In the genomic region with DNA sequence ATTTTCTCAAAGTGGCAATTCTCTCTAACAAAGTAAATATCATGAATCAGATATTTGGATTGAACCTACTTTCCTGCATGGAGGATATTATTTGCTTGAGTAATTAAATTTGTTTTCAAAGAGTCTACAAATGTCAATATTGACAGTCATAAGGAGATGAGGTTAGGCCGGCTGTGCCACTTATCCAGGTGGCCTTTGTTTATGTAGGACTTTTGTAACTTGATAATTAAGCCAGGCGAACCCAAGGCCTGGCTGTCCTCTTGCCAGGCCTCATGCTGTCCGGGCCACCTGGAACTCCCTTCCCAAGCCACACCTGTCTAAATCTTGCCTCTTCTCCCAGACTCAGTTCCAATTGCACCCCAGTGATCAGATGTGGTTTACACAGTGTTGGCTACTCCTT, we compare ENCODE assay signal across 1 cellular context.
TF ChIP-seq lines count a peak whose summit lies in the region.

No MANE protein-coding gene starts in this region.

TF ChIP-seq in WTC11, 78 proteins besides CTCF, POLR2A, EP300 and RAD21 (continued from another document):
- TF ChIP-seq, protein P1, sequence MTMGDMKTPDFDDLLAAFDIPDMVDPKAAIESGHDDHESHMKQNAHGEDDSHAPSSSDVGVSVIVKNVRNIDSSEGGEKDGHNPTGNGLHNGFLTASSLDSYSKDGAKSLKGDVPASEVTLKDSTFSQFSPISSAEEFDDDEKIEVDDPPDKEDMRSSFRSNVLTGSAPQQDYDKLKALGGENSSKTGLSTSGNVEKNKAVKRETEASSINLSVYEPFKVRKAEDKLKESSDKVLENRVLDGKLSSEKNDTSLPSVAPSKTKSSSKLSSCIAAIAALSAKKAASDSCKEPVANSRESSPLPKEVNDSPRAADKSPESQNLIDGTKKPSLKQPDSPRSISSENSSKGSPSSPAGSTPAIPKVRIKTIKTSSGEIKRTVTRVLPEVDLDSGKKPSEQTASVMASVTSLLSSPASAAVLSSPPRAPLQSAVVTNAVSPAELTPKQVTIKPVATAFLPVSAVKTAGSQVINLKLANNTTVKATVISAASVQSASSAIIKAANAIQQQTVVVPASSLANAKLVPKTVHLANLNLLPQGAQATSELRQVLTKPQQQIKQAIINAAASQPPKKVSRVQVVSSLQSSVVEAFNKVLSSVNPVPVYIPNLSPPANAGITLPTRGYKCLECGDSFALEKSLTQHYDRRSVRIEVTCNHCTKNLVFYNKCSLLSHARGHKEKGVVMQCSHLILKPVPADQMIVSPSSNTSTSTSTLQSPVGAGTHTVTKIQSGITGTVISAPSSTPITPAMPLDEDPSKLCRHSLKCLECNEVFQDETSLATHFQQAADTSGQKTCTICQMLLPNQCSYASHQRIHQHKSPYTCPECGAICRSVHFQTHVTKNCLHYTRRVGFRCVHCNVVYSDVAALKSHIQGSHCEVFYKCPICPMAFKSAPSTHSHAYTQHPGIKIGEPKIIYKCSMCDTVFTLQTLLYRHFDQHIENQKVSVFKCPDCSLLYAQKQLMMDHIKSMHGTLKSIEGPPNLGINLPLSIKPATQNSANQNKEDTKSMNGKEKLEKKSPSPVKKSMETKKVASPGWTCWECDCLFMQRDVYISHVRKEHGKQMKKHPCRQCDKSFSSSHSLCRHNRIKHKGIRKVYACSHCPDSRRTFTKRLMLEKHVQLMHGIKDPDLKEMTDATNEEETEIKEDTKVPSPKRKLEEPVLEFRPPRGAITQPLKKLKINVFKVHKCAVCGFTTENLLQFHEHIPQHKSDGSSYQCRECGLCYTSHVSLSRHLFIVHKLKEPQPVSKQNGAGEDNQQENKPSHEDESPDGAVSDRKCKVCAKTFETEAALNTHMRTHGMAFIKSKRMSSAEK (CRISPR knock-in tag; IDR thresholded peaks at IDR 0.05; ENCODE audit: borderline replicate concordance) = no peak
- TF ChIP-seq, protein P2, sequence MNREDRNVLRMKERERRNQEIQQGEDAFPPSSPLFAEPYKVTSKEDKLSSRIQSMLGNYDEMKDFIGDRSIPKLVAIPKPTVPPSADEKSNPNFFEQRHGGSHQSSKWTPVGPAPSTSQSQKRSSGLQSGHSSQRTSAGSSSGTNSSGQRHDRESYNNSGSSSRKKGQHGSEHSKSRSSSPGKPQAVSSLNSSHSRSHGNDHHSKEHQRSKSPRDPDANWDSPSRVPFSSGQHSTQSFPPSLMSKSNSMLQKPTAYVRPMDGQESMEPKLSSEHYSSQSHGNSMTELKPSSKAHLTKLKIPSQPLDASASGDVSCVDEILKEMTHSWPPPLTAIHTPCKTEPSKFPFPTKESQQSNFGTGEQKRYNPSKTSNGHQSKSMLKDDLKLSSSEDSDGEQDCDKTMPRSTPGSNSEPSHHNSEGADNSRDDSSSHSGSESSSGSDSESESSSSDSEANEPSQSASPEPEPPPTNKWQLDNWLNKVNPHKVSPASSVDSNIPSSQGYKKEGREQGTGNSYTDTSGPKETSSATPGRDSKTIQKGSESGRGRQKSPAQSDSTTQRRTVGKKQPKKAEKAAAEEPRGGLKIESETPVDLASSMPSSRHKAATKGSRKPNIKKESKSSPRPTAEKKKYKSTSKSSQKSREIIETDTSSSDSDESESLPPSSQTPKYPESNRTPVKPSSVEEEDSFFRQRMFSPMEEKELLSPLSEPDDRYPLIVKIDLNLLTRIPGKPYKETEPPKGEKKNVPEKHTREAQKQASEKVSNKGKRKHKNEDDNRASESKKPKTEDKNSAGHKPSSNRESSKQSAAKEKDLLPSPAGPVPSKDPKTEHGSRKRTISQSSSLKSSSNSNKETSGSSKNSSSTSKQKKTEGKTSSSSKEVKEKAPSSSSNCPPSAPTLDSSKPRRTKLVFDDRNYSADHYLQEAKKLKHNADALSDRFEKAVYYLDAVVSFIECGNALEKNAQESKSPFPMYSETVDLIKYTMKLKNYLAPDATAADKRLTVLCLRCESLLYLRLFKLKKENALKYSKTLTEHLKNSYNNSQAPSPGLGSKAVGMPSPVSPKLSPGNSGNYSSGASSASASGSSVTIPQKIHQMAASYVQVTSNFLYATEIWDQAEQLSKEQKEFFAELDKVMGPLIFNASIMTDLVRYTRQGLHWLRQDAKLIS (CRISPR knock-in tag; IDR thresholded peaks at IDR 0.05; ENCODE audit: borderline replicate concordance) = no peak
